20 cellular contexts compared by ENCODE assay signal in the genomic region with DNA sequence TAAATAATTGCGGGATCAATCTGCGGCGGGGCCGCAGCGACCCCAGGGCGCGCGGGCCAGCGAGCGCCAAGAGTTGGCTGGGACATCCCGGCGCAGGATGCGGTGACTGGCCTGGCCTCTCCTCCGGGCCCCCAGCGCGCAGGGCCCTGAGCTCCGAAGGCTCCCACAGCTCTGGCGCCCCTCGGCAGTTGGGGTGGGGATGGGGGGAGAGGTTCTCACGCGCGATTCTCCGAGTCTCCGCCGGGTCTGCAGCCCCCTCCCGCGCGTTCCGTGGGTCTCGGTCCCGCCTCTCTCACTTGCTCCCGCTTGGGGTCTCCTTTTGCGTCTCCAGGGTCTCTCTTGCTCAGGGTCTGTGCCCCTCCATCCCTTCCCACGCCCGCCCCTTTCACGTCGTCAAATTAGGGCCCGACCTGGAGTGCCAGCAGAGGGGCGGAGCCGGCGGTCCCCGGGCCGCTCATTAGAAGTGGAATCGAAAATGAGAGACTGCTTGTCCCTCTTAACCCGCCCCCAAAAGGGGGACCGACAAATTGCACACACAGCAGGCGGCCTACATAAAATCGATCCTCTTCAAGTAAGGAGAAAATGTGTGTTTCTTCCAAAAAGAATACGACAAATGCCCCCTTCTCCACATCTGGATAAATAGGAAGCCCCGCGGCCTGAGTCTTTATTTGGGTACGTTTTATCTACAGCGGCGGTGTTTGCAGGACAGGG. TPM values are rescaled to one million over a fixed set of nuclear protein-coding genes. Genes with fewer than 3 reads are reported as not detected.
DNase-seq lines count a peak whose midpoint lies in the region; ATAC-seq and TF ChIP-seq lines count a peak whose summit lies in the region.
"Had no signal": no experiment of that assay in that cellular context is flagged by ENCODE, and none has a peak within 500 bp of the region (broad histone marks: within the 10 kb centered on the region; RNA-seq: fewer than 3 reads in every experiment).

No MANE protein-coding gene starts in this region.

- H4K5ac ChIP-seq in mesendoderm (ENCODE audit: low read length) = no peak overlapping the region

- no peak overlapping the region for H3K18ac ChIP-seq in mesendoderm (ENCODE audit: low read length)

- no peak overlapping the region for H2BK120ac ChIP-seq in mesendoderm (ENCODE audit: low read depth, low read length)

- peaks cover 0 to 13% (median 0%) of the 10 kb centered on the region in 5 experiments for H3K9me3 Mint-ChIP-seq in brain
- H3K9me3 Mint-ChIP-seq: type B pancreatic cell had no signal

- peaks cover 4% of the 10 kb centered on the region for H3K4me1 Mint-ChIP-seq in brain

- H3K27me3 Mint-ChIP-seq in brain = peaks cover 89% of the 10 kb centered on the region

- peak overlapping the region in 3 of 5 experiments; percentile 72 to 76 (median 74) for H3K4me3 Mint-ChIP-seq in brain
- H3K4me3 Mint-ChIP-seq: activated T-helper 1 cell treated with anti-CD3 and anti-CD28 coated beads, Interleukin-12 subunit alpha, Interleukin-12 subunit beta, Interleukin-2, Interleukin-4 antibody, amounts not matched to agents 30 ng/mL and 10 ng/mL and 1 ng/mL, durations not matched to agents 14 hours and 24 hours and 36 hours; type B pancreatic cell had no signal

- H2AFZ ChIP-seq in osteoblast (ENCODE audit: low read length) = no peak overlapping the region

- H3K4me1 ChIP-seq in osteoblast (ENCODE audit: insufficient read depth, low read length) (no peaks in the 10 kb centered on the region), mesendoderm (ENCODE audit: control insufficient read depth, low read depth, low read length) (no peaks in the 10 kb centered on the region)

- H3K4me3 ChIP-seq in osteoblast (ENCODE audit: insufficient read depth, low read length) (no peak overlapping the region), mesendoderm (ENCODE audit: low read length) (no peak overlapping the region)
- H3K4me3 ChIP-seq: pancreas had no signal

- H3K56ac ChIP-seq in mesendoderm (ENCODE audit: low read length) = no peak overlapping the region

- H3K4ac ChIP-seq in mesendoderm (ENCODE audit: low read depth, low read length) = no peak overlapping the region

- ATAC-seq in HG03442 (IDR thresholded peaks at IDR 0.05; ENCODE audit: unreplicated experiment) = no peak
- ATAC-seq: esophagus mucosa, Panc1, pancreas had no signal

- DNase-seq in activated CD8-positive, alpha-beta memory T cell treated with anti-CD3 and anti-CD28 coated beads for 24 hours = peak; percentile 53
- no peak for DNase-seq in activated CD8-positive, alpha-beta memory T cell treated with anti-CD3 and anti-CD28 coated beads, Interleukin-2, amount 50 U/mL, for 48 hours
- DNase-seq in Daoy (ENCODE audit: low read depth) (peak; percentile 2), osteoblast (ENCODE audit: insufficient read length, low spot score, missing footprints) (peak; percentile 91), NCI-H1694 (lab: John Stamatoyannopoulos, UW) (no peak), mesendoderm (no peak)
- DNase-seq: MV-4-11, NCI-H2081 treated with DMSO at 0.1 percent for 48 hours, small intestine had no signal

- no peaks in the 10 kb centered on the region for H3K36me3 Mint-ChIP-seq in brain
- H3K36me3 Mint-ChIP-seq: type B pancreatic cell had no signal

- no peak overlapping the region for H3K4me2 ChIP-seq in osteoblast (ENCODE audit: insufficient read depth, low read length)
- H3K4me2 ChIP-seq in mesendoderm (ENCODE audit: low read length) = no peak overlapping the region

- no peak overlapping the region for H3K9ac ChIP-seq in mesendoderm (ENCODE audit: low read length)

- no peak overlapping the region for H2AK5ac ChIP-seq in mesendoderm (ENCODE audit: low read length)

- H3K36me3 ChIP-seq in osteoblast (ENCODE audit: insufficient read depth, low read length) (no peaks in the 10 kb centered on the region), mesendoderm (ENCODE audit: control insufficient read depth, insufficient read depth, low read length) (no peaks in the 10 kb centered on the region)
- H3K36me3 ChIP-seq: pancreas had no signal

- H3K79me2 ChIP-seq in osteoblast (ENCODE audit: insufficient read depth, low read length) (no peaks in the 10 kb centered on the region), mesendoderm (ENCODE audit: control insufficient read depth, insufficient read depth, low read length) (no peaks in the 10 kb centered on the region)

- H4K8ac ChIP-seq in mesendoderm (ENCODE audit: low read depth, low read length) = no peak overlapping the region

- no peak overlapping the region for H2BK5ac ChIP-seq in mesendoderm (ENCODE audit: low read length)

- WGBS in mesendoderm (ENCODE audit: extremely low coverage, insufficient coverage, low lambda C conversion rate) = no CpG with 5 or more reads among the region's 54 CpGs

- H3K27ac ChIP-seq in osteoblast (ENCODE audit: low read depth, low read length) (no peak overlapping the region), mesendoderm (ENCODE audit: low read depth, low read length) (no peak overlapping the region)
- H3K27ac ChIP-seq: pancreas had no signal

- H4K20me1 ChIP-seq in osteoblast (ENCODE audit: insufficient read depth, low read length) = peaks cover 4% of the 10 kb centered on the region

- H3K27me3 ChIP-seq in osteoblast (ENCODE audit: insufficient read depth, low read length) (peaks cover 55% of the 10 kb centered on the region), mesendoderm (ENCODE audit: insufficient read depth, low read length, poor library complexity) (peaks cover 63% of the 10 kb centered on the region)

- no peak overlapping the region for H2BK15ac ChIP-seq in mesendoderm (replicated peaks; ENCODE audit: low read depth)

- no peak overlapping the region for H3K27ac Mint-ChIP-seq in brain
- H3K27ac Mint-ChIP-seq: type B pancreatic cell had no signal

- TF ChIP-seq CTCF in brain (conservative IDR thresholded peaks at IDR 0.05) = no peak
- no peak for TF ChIP-seq CTCF in osteoblast (IDR thresholded peaks at IDR 0.05; ENCODE audit: extremely low read depth, low read depth, low read length)

- no peaks in the 10 kb centered on the region for H3K9me3 ChIP-seq in osteoblast (ENCODE audit: low read depth, low read length)
- H3K9me3 ChIP-seq: pancreas had no signal

- H3K79me1 ChIP-seq in mesendoderm (ENCODE audit: low read length) = no peaks in the 10 kb centered on the region

- no peak overlapping the region for H3K23ac ChIP-seq in mesendoderm (ENCODE audit: low read length)

RNA-seq across cellular contexts. Expression of a gene that starts 0.9 kb away (rescaled TPM):
- not detected in 2 replicates for total RNA-seq in Daoy (2014; rRNA removed; shearing (Covaris generic))
- polyA plus RNA-seq in brain (ENCODE audit: insufficient read depth, low read depth, low replicate concordance) = not detected
- not detected in 2 replicates for total RNA-seq in osteoblast
- polyA plus RNA-seq in mesendoderm (2013, experiment 1 of 2) = not detected
- polyA plus RNA-seq in mesendoderm (2013, experiment 2 of 2) = not detected
- total RNA-seq: activated T-helper 1 cell treated with anti-CD3 and anti-CD28 coated beads, Interleukin-12 subunit alpha, Interleukin-12 subunit beta, Interleukin-2, Interleukin-4 antibody, amounts not matched to agents 30 ng/mL and 10 ng/mL and 1 ng/mL, durations not matched to agents 14 hours and 24 hours and 36 hours; astrocyte; esophagus mucosa; mononuclear cell; pancreas had no signal
- polyA plus RNA-seq: AG04450, keratinocyte, pancreas, small intestine had no signal

Comparison
In these comparisons a context has a peak if more than half of its experiments do, and no peak if none do; other contexts are left out.
1. DNase-seq: peak in activated CD8-positive, alpha-beta memory T cell treated with anti-CD3 and anti-CD28 coated beads for 24 hours (single experiment), Daoy (single experiment) and osteoblast (single experiment); none in activated CD8-positive, alpha-beta memory T cell treated with anti-CD3 and anti-CD28 coated beads, Interleukin-2, amount 50 U/mL, for 48 hours (single experiment), NCI-H1694 (single experiment) and mesendoderm (single experiment).